ENCODE assay signal across 10 cellular contexts in the genomic region with DNA sequence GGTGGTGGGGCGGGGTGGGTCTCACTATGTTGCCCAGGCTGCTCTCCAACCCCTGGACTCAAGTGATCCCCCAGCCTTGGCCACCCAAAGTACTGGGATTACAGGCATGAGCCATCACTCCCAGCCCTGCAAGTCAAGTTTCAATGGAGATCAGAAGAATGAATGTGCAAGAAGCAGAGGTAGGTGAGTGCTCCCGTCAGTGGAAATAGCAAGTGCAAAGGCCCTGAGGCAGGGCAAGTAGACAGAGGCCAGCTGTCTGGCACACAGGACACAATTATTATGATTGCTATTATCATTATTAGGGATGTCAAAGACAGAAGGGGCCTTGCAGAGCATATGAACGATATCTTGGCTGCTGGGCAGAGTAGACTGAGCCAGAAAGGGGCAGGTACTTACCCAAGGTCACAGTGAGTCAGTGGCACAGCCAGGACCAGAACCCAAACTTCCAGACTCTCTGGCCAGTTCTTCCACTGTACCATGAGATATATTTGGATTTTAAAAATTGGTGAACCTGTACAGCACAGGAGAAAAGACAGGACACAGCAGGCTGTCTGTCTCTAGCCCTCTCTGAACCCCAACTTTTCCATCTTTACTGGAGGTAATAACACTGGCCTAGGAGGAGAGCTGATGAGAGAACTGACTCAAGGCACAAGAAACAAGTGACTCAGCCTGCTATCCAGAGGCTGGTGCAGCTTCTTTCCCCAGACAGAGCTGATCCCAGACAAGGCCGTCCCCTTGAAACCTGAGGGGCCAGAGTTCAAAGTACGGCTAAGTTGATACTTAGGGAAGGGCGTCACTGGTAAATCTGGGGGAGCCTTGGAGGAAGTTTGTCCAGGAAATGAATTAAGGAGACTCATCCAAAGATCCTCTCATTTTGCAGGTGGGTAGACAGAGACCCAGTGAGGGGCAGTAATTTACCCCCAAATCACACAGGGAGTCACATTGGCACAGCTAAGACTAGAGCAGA. TPM values are rescaled to one million over a fixed set of nuclear protein-coding genes. Genes with fewer than 3 reads are reported as not detected.
DNase-seq lines count a peak whose midpoint lies in the region; ATAC-seq and TF ChIP-seq lines count a peak whose summit lies in the region.
"Had no signal": no experiment of that assay in that cellular context is flagged by ENCODE, and none has a peak within 500 bp of the region (broad histone marks: within the 10 kb centered on the region; RNA-seq: fewer than 3 reads in every experiment).

No MANE protein-coding gene starts in this region.

- H3K9me3 Mint-ChIP-seq in CD14-positive monocyte: no peaks in the 10 kb centered on the region

- peak overlapping the region in 1 of 7 donors; percentile 40 for H3K27ac Mint-ChIP-seq in CD14-positive monocyte

- H3K4me3 ChIP-seq in KMS-11 (IDR thresholded peaks at IDR 0.05; ENCODE audit: insufficient read depth, low read depth, low read length) (no peak overlapping the region), mammary epithelial cell (replicated peaks in 1 of 3; ENCODE audit: insufficient read depth in 1 of 3, low read depth in 2 of 3, low read length in 3 of 3) (peak overlapping the region; percentile 30 to 92 (median 47)), mucosa of stomach (ENCODE audit: low read length) (peak overlapping the region; percentile 80)

- dilution Hi-C loops in mammary epithelial cell (cut with HindIII; ENCODE audit: low sequenced_read_pairs): no loop called here

- TF ChIP-seq CTCF in CD14-positive monocyte (IDR thresholded peaks at IDR 0.05): no peak
- no peak for TF ChIP-seq CTCF in KMS-11 (conservative IDR thresholded peaks at IDR 0.05; ENCODE audit: low read depth, low read length)
- no peak for TF ChIP-seq CTCF in mammary epithelial cell (conservative IDR thresholded peaks at IDR 0.05 in 1 of 2, IDR thresholded peaks at IDR 0.05 in 1 of 2; ENCODE audit: extremely low read depth in 1 of 2, insufficient read depth in 1 of 2, low read depth in 1 of 2, low read length in 2 of 2)

- H3K36me3 ChIP-seq in KMS-11 (ENCODE audit: insufficient read depth) (no peaks in the 10 kb centered on the region), mammary epithelial cell (ENCODE audit: insufficient read depth, low read length) (peaks cover 15% of the 10 kb centered on the region), mucosa of stomach (ENCODE audit: control insufficient read depth, insufficient read depth, low read length) (peaks cover 20% of the 10 kb centered on the region)

- DNase-seq in CD14-positive monocyte (ENCODE audit: low spot score) (no peak), mammary epithelial cell (no peak), NCI-H1048 (lab: John Stamatoyannopoulos, UW) (no peak), NCI-H2107 treated with DMSO at 0.1 percent for 48 hours (lab: John Stamatoyannopoulos, UW; ENCODE audit: unreplicated experiment) (no peak), SHP77 (lab: John Stamatoyannopoulos, UW) (no peak)
- DNase-seq: effector CD4-positive, alpha-beta T cell; stimulated activated CD4-positive, alpha-beta T cell treated with anti-CD3 and anti-CD28 coated beads, Interleukin-12 subunit alpha, Interleukin-12 subunit beta, amount 100 ng/mL, for 4 hours had no signal

- no peaks in the 10 kb centered on the region for H3K27me3 ChIP-seq in KMS-11 (ENCODE audit: insufficient read depth, low read depth)
- no peaks in the 10 kb centered on the region for H3K27me3 ChIP-seq in mammary epithelial cell (ENCODE audit: insufficient read depth, low read length)
- no peaks in the 10 kb centered on the region for H3K27me3 ChIP-seq in mucosa of stomach (ENCODE audit: control insufficient read depth, insufficient read depth, low read length)

- H2AFZ ChIP-seq in KMS-11 (ENCODE audit: low read depth): no peak overlapping the region
- H2AFZ ChIP-seq in mammary epithelial cell (ENCODE audit: low read depth, low read length): no peak overlapping the region

- H3K4me2 ChIP-seq in KMS-11 (peak overlapping the region; percentile 94), mammary epithelial cell (ENCODE audit: insufficient read depth, low read depth, low read length) (peak overlapping the region; percentile 58)

- no peak overlapping the region; the same call in 1 of the 2 replicates for H3K27ac ChIP-seq in KMS-11
- H3K27ac ChIP-seq in mammary epithelial cell (ENCODE audit: insufficient read depth, low read depth, low read length): no peak overlapping the region

- peaks cover 8 to 23% of the 10 kb centered on the region in 2 donors for H3K36me3 Mint-ChIP-seq in CD14-positive monocyte

- peak overlapping the region; percentile 39; the same call in 1 of the 2 replicates for H3K9ac ChIP-seq in KMS-11
- peak overlapping the region; percentile 16 for H3K9ac ChIP-seq in mammary epithelial cell (ENCODE audit: insufficient read depth, low read length)
- peak overlapping the region; percentile 98 for H3K9ac ChIP-seq in mucosa of stomach (ENCODE audit: low read length)

- H4K20me1 ChIP-seq in KMS-11 (ENCODE audit: insufficient read depth) (no peaks in the 10 kb centered on the region), mammary epithelial cell (ENCODE audit: insufficient read depth, low read length) (no peaks in the 10 kb centered on the region)

- peaks cover 0 to 2% (median 0%) of the 10 kb centered on the region in 3 donors for H3K27me3 Mint-ChIP-seq in CD14-positive monocyte (ENCODE audit: low read depth in 3 of 3)

- WGBS in mammary epithelial cell (ENCODE audit: low coverage, missing lambda C conversion rate): 91% methylated on average over 6 of the region's 6 CpGs

- H3K79me2 ChIP-seq in KMS-11 (ENCODE audit: insufficient read depth, low read depth): peaks cover 7% of the 10 kb centered on the region; the same call in 1 of the 2 replicates
- H3K79me2 ChIP-seq in mammary epithelial cell (ENCODE audit: insufficient read depth, low read length): peaks cover 18% of the 10 kb centered on the region

- H3K4me1 ChIP-seq in KMS-11 (ENCODE audit: low read depth, poor library complexity, severe bottlenecking) (peaks cover 19% of the 10 kb centered on the region), mammary epithelial cell (ENCODE audit: insufficient read depth, low read length) (peaks cover 5% of the 10 kb centered on the region), mucosa of stomach (ENCODE audit: control insufficient read depth, insufficient read depth, low read length) (peaks cover 42% of the 10 kb centered on the region)

- H3K4me3 Mint-ChIP-seq in CD14-positive monocyte: peak overlapping the region; percentile 82 to 85

- peaks cover 15% of the 10 kb centered on the region for H3K4me1 Mint-ChIP-seq in CD14-positive monocyte

- BruUV-seq in mammary epithelial cell (replicated peaks; lab: Mats Ljungman, UMichigan): TSS peak; percentile 41

- ATAC-seq in HG02870 (IDR thresholded peaks at IDR 0.05; ENCODE audit: unreplicated experiment): no peak

- in situ Hi-C loops in mammary epithelial cell (cut with MboI; ENCODE audit: low sequenced_read_pairs in 2 of 2): no loop called here

- intact Hi-C loops in CD14-positive monocyte (cut with micrococcal nuclease) (no loop called here), mammary epithelial cell (cut with micrococcal nuclease) (loop anchor here (2.0 kb wide), 2 partner anchors 25 to 35 kb away; a partner anchor contains a TSS)

- H3K9me3 ChIP-seq in mammary epithelial cell (replicated peaks; ENCODE audit: insufficient read depth, low read length): no peaks in the 10 kb centered on the region
- no peaks in the 10 kb centered on the region for H3K9me3 ChIP-seq in mucosa of stomach (ENCODE audit: control insufficient read depth, low read length)

- CTCF ChIA-PET in mammary epithelial cell (lab: Charles Lee; ENCODE audit: low non-redundant PET): no interaction called here

RNA-seq across cellular contexts. Expression of a gene that starts 1.4 kb away (rescaled TPM):
- polyA plus RNA-seq in CD14-positive monocyte: 1 to 10 TPM; 8.3 to 9.2 TPM
- 10 to 100 TPM; 12.3 to 14.6 TPM for total RNA-seq in mammary epithelial cell
- polyA plus RNA-seq in mammary epithelial cell: 15.9 TPM
- 19.3 TPM for polyA minus RNA-seq in mammary epithelial cell

RNA-seq across cellular contexts. Expression of a gene that starts 25.7 kb away (rescaled TPM):
- 10 to 100 TPM; 17.1 to 24.6 TPM for polyA plus RNA-seq in CD14-positive monocyte
- total RNA-seq in mammary epithelial cell: 10 to 100 TPM; 10.2 to 14.5 TPM
- polyA plus RNA-seq in mammary epithelial cell: 5.5 TPM
- 2.2 TPM for polyA minus RNA-seq in mammary epithelial cell

RNA-seq across cellular contexts. Expression of a gene that starts 26.0 kb away (rescaled TPM):
- under 1 TPM in 1 of 2 donors, not detected in 1; 0.16 TPM for polyA plus RNA-seq in CD14-positive monocyte
- total RNA-seq in mammary epithelial cell: under 1 TPM; 0.16 to 0.17 TPM
- 0.90 TPM for polyA plus RNA-seq in mammary epithelial cell
- not detected for polyA minus RNA-seq in mammary epithelial cell

RNA-seq across cellular contexts. Expression of a gene that starts 35.1 kb away (rescaled TPM):
- 100 to 1,000 TPM in 1 of 2 donors, 10 to 100 TPM in 1; 92.1 to 113 TPM for polyA plus RNA-seq in CD14-positive monocyte
- total RNA-seq in mammary epithelial cell: 10 to 100 TPM; 42.8 to 50.2 TPM
- polyA plus RNA-seq in mammary epithelial cell: 79.6 TPM
- polyA minus RNA-seq in mammary epithelial cell: 39.5 TPM

RNA-seq across cellular contexts. Expression of a gene that starts 35.2 kb away (rescaled TPM):
- polyA plus RNA-seq in CD14-positive monocyte (not detected), mammary epithelial cell (1.0 TPM)
- under 1 TPM; 0.56 to 0.83 TPM for total RNA-seq in mammary epithelial cell
- not detected for polyA minus RNA-seq in mammary epithelial cell

Comparison
In these comparisons a context has a peak if more than half of its experiments do, and no peak if none do; other contexts are left out.
1. H3K9ac ChIP-seq: peak in every context shown above with its lines; median percentile 98 in mucosa of stomach; 39 in KMS-11; 16 in mammary epithelial cell.